In the genomic region with DNA sequence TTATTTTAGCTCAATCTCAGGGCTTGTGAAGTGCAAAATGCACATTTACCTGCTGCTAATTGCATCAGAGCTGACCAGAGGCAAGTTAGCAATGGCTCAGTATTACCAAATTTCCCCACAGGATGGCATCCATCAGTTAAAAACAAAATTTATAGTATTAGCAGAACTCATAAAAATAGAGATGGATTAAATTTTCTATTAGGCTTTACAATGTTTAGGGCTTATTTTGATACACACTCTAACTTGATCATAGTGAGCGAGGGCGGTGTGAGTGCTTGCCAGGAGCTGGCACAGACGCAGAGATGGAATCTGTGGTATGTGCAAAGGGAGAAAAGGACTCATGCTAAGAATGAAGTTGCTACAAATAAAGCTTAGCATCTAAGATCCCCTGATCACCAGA, we compare ENCODE assay signal across 10 cellular contexts.
DNase-seq lines count a peak whose midpoint lies in the region; ATAC-seq and TF ChIP-seq lines count a peak whose summit lies in the region.
"Had no signal": no experiment of that assay in that cellular context is flagged by ENCODE, and none has a peak within 500 bp of the region (broad histone marks: within the 10 kb centered on the region; RNA-seq: fewer than 3 reads in every experiment).

No MANE protein-coding gene starts in this region.

- H3K36me3 ChIP-seq in tibial nerve = no peaks in the 10 kb centered on the region
- H3K36me3 ChIP-seq: SJCRH30 had no signal

- TF ChIP-seq EP300 in Ishikawa (IDR thresholded peaks at IDR 0.05; ENCODE audit: borderline replicate concordance) = no peak
- no peak for TF ChIP-seq EP300 in tibial nerve (IDR thresholded peaks at IDR 0.05)

- ATAC-seq in HG03175 (IDR thresholded peaks at IDR 0.05; ENCODE audit: unreplicated experiment) = no peak

- peaks cover 0 to 21% (median 15%) of the 10 kb centered on the region in 4 donors for H3K4me1 ChIP-seq in tibial nerve

- TF ChIP-seq CTCF in brain (conservative IDR thresholded peaks at IDR 0.05) (peak; percentile 48 to 65), tibial nerve (IDR thresholded peaks at IDR 0.05) (peak in 3 of 5 experiments; percentile 28 to 49 (median 33))

- WGBS in tibial nerve, 2 donors = 5 to 27% methylated on average over 3 of the region's 3 CpGs

- no peaks in the 10 kb centered on the region for H3K9me3 ChIP-seq in tibial nerve

- H3K4me3 Mint-ChIP-seq in brain = peak overlapping the region in 1 of 5 experiments; percentile 16

- no peaks in the 10 kb centered on the region for H3K27me3 ChIP-seq in tibial nerve
- H3K27me3 ChIP-seq: SJCRH30 had no signal

- DNase-seq in iris pigment epithelial cell (ENCODE audit: low read depth) = peak; percentile 21
- peak in 1 of 2 donors; percentile 8 for DNase-seq in tibial nerve (ENCODE audit: low spot score in 2 of 2)
- DNase-seq in mesenteric fat pad (ENCODE audit: low spot score) = no peak
- DNase-seq in globus pallidus (ENCODE audit: low spot score) = no peak
- DNase-seq: foreskin fibroblast, HCEC 1CT had no signal

- H3K9me3 Mint-ChIP-seq in brain = no peaks in the 10 kb centered on the region

- TF ChIP-seq POLR2A in tibial nerve (IDR thresholded peaks at IDR 0.05) = no peak

- peaks cover 38% of the 10 kb centered on the region for H3K4me1 Mint-ChIP-seq in brain

- peak; percentile 22; the same call in 1 of the 2 replicates for TF ChIP-seq RAD21 in Ishikawa (IDR thresholded peaks at IDR 0.05; ENCODE audit: low read depth)

- H3K4me3 ChIP-seq in tibial nerve = no peak overlapping the region
- H3K4me3 ChIP-seq: SJCRH30 had no signal

- H3K27ac Mint-ChIP-seq in brain = peak overlapping the region in 3 of 5 experiments; percentile 2 to 76 (median 71)

- peaks cover 9% of the 10 kb centered on the region for H3K27me3 Mint-ChIP-seq in brain

- peak overlapping the region in 1 of 4 donors; percentile 26 for H3K27ac ChIP-seq in tibial nerve
- H3K27ac ChIP-seq: SJCRH30 had no signal

- no peaks in the 10 kb centered on the region for H3K36me3 Mint-ChIP-seq in brain

TF ChIP-seq in Ishikawa, 13 proteins besides CTCF, POLR2A, EP300 and RAD21:
- TF ChIP-seq TEAD4 (IDR thresholded peaks at IDR 0.05) (peak; percentile 75), ZBTB7A (IDR thresholded peaks at IDR 0.05; ENCODE audit: low read depth) (no peak), NFIC (IDR thresholded peaks at IDR 0.05) (0 out of 2 replicates have a peak, but pooled peaks have one; percentile 53)
